In the genomic region with DNA sequence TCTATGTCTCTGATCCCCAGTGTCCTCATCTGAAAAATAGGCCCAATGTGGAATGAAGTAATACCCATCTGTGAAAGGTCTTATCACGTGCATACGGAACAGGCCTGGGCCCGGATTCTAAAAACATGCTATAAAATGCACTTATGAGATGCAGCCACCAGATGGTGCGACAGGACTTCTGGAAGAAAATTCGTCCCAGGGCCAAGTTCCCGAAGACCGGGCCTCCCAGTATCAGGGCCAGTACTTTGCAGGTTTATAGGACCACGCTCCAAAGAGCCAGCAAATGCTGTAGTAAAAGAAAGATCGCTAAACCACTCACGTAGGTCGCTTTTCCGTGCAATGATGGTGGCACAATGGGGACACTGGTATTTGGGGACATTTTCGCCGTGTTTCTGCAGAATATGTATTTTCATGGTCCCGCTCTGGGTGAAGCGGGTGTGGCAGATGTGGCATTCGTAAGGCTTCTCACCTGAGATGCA, we compare ENCODE assay signal across 9 cellular contexts.
A peak's percentile ranks its signal among the peaks of the same experiment; 100 is the strongest.
DNase-seq lines count a peak whose midpoint lies in the region; ATAC-seq and TF ChIP-seq lines count a peak whose summit lies in the region.
"Had no signal": no experiment of that assay in that cellular context is flagged by ENCODE, and none has a peak within 500 bp of the region (broad histone marks: within the 10 kb centered on the region; RNA-seq: fewer than 3 reads in every experiment).

No MANE protein-coding gene starts in this region.

- no peak overlapping the region for H3K27ac ChIP-seq in MM.1S (ENCODE audit: low read length)

- H3F3A ChIP-seq in MM.1S (ENCODE audit: insufficient read depth, low read length) = no peaks in the 10 kb centered on the region

- H3K9me2 ChIP-seq in MM.1S (replicated peaks; ENCODE audit: insufficient read depth, low read length) = no peaks in the 10 kb centered on the region

- H2AFZ ChIP-seq in MM.1S (ENCODE audit: low read length) = no peak overlapping the region

- H3K27me3 ChIP-seq in MM.1S (replicated peaks; ENCODE audit: insufficient read depth, low read length) = no peaks in the 10 kb centered on the region

- no peak overlapping the region for H3K9ac ChIP-seq in MM.1S (ENCODE audit: low read length)

- no peak overlapping the region for H3K27ac Mint-ChIP-seq in nephron progenitor cell
- H3K27ac Mint-ChIP-seq: CD8-positive, alpha-beta memory T cell had no signal

- peaks cover 17% of the 10 kb centered on the region for H3K4me1 Mint-ChIP-seq in nephron progenitor cell
- H3K4me1 Mint-ChIP-seq: CD8-positive, alpha-beta memory T cell had no signal

- H3K4me3 Mint-ChIP-seq in nephron progenitor cell = no peak overlapping the region
- H3K4me3 Mint-ChIP-seq: CD8-positive, alpha-beta memory T cell had no signal

- TF ChIP-seq CTCF in MM.1S (IDR thresholded peaks at IDR 0.05; ENCODE audit: low read length) (peak; percentile 78), WI38 (IDR thresholded peaks at IDR 0.05; ENCODE audit: low read depth, low read length) (peak; percentile 68), fibroblast of pulmonary artery (IDR thresholded peaks at IDR 0.05; ENCODE audit: low read length, missing control alignments) (peak; percentile 77), nephron progenitor cell (IDR thresholded peaks at IDR 0.05) (peak; percentile 82)

- H3K4me1 ChIP-seq in MM.1S (ENCODE audit: low read length) = no peaks in the 10 kb centered on the region

- ATAC-seq in HG03521 (IDR thresholded peaks at IDR 0.05; ENCODE audit: unreplicated experiment) = no peak

- no peaks in the 10 kb centered on the region for H4K20me1 ChIP-seq in MM.1S (ENCODE audit: insufficient read depth, low read length)

- no peaks in the 10 kb centered on the region for H3K9me3 Mint-ChIP-seq in nephron progenitor cell
- H3K9me3 Mint-ChIP-seq: CD8-positive, alpha-beta memory T cell had no signal

- H3K4me2 ChIP-seq in MM.1S (ENCODE audit: low read depth, low read length) = no peak overlapping the region

- no peaks in the 10 kb centered on the region for H3K9me3 ChIP-seq in MM.1S (replicated peaks; ENCODE audit: insufficient read depth, low read length)

- H3K4me3 ChIP-seq in MM.1S (ENCODE audit: low read length) (no peak overlapping the region), WI38 (ENCODE audit: low read depth, low read length) (no peak overlapping the region), fibroblast of pulmonary artery (replicated peaks; ENCODE audit: low read depth, low read length) (no peak overlapping the region)

- H3K27me3 Mint-ChIP-seq in nephron progenitor cell (ENCODE audit: low read depth, poor library complexity) = peaks cover 11% of the 10 kb centered on the region

- H3K36me3 ChIP-seq in MM.1S (replicated peaks; ENCODE audit: insufficient read depth, low read length) = no peaks in the 10 kb centered on the region

- H3K36me3 Mint-ChIP-seq in nephron progenitor cell (ENCODE audit: low read depth) = no peaks in the 10 kb centered on the region
- H3K36me3 Mint-ChIP-seq: CD8-positive, alpha-beta memory T cell had no signal

- DNase-seq in NCI-H2171 (lab: John Stamatoyannopoulos, UW) (peak; percentile 7), NCI-H2171 treated with DMSO at 0.1 percent for 48 hours (lab: John Stamatoyannopoulos, UW) (no peak), MM.1S (peak; percentile 71), fibroblast of pulmonary artery (ENCODE audit: low read depth) (peak; percentile 83), nephron progenitor cell (peak; percentile 68)
- DNase-seq in activated CD8-positive, alpha-beta memory T cell treated with anti-CD3 and anti-CD28 coated beads, Interleukin-2, amount 50 U/mL, for 48 hours = no peak

- no peaks in the 10 kb centered on the region for H3K79me2 ChIP-seq in MM.1S (ENCODE audit: low read length)

Comparison
In these comparisons a context has a peak if more than half of its experiments do, and no peak if none do; other contexts are left out.
1. DNase-seq: peak in NCI-H2171 (single experiment), MM.1S (single experiment), fibroblast of pulmonary artery (single experiment) and nephron progenitor cell (single experiment); none in NCI-H2171 treated with DMSO at 0.1 percent for 48 hours (single experiment) and activated CD8-positive, alpha-beta memory T cell treated with anti-CD3 and anti-CD28 coated beads, Interleukin-2, amount 50 U/mL, for 48 hours (single experiment).
2. Peak in every context shown above with its lines, with median percentiles within 50 percentile points of each other: CTCF ChIP-seq.